17 cellular contexts compared by ENCODE assay signal in the genomic region with DNA sequence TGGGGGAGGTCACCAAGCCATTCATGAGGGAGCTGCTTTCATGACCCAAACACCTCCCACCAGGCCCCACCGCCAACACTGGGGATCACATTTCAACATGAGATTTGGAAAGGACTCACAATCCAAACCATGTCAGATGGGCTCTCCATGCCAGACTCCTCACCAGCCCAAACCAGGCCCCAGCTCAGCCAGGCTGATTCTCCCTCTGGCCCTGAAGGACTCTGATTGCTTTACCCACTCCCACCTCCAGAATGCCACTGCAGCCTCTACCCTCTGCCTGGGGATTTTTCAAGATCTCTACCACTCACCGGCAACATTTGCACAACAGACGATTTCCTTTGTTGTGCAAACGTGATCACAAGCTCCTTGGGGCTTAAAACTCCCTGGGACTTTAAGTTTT.
DNase-seq lines count a peak whose midpoint lies in the region; ATAC-seq and TF ChIP-seq lines count a peak whose summit lies in the region.
"Had no signal": no experiment of that assay in that cellular context is flagged by ENCODE, and none has a peak within 500 bp of the region (broad histone marks: within the 10 kb centered on the region; RNA-seq: fewer than 3 reads in every experiment).

No MANE protein-coding gene starts in this region.

- intact Hi-C loops in CD14-positive monocyte (cut with micrococcal nuclease) = loop anchor here in 1 of 2 donors (5.0 kb wide), 1 partner anchor 32 kb away; no protein-coding TSS in a partner anchor

- H3K9me3 ChIP-seq in H9 (ENCODE audit: control insufficient read depth, low read depth, low read length) (no peaks in the 10 kb centered on the region), ectodermal cell (ENCODE audit: control insufficient read depth, low read length) (no peaks in the 10 kb centered on the region), Karpas-422 (ENCODE audit: low read length) (no peaks in the 10 kb centered on the region)
- H3K9me3 ChIP-seq: SJCRH30 had no signal

- H4K5ac ChIP-seq in H9 (ENCODE audit: insufficient read length, low read depth, low read length) = no peak overlapping the region

- no peak overlapping the region for H2BK15ac ChIP-seq in H9 (ENCODE audit: low read depth, low read length)

- no peak for DNase-seq in CD14-positive monocyte (ENCODE audit: low spot score)
- DNase-seq in H9 = peak; percentile 76
- peak; percentile 36 for DNase-seq in left kidney (ENCODE audit: low read depth, low spot score)
- no peak for DNase-seq in GM10248 (ENCODE audit: extremely low spot score)
- DNase-seq in Karpas-422 = no peak
- no peak for DNase-seq in endothelial cell (ENCODE audit: low spot score)
- DNase-seq: DMS 273 treated with DMSO at 0.1 percent for 48 hours, NCI-H1105 treated with DMSO at 0.1 percent for 48 hours, NCI-H187 treated with DMSO at 0.1 percent for 48 hours, NCI-H2171 treated with DMSO at 0.1 percent for 48 hours, NCI-H510A, NCI-H82, SJCRH30 had no signal

- no peak overlapping the region for H2BK20ac ChIP-seq in H9 (ENCODE audit: low read depth, low read length, poor library complexity, severe bottlenecking)

- H3K9ac ChIP-seq in H9 (ENCODE audit: extremely low read depth, insufficient read length, low read length) (no peak overlapping the region), Karpas-422 (ENCODE audit: low read length) (no peak overlapping the region)

- H3K27ac Mint-ChIP-seq in CD14-positive monocyte (peak overlapping the region; percentile 39 to 85 (median 75)), H9 (no peak overlapping the region), endothelial cell (ENCODE audit: unreplicated experiment) (no peak overlapping the region)
- H3K27ac Mint-ChIP-seq: B cell had no signal

- no peak overlapping the region for H3K4me3 ChIP-seq in ectodermal cell (ENCODE audit: insufficient read depth, low read depth, low read length)
- no peak overlapping the region for H3K4me3 ChIP-seq in Karpas-422 (ENCODE audit: low read length)
- H3K4me3 ChIP-seq: K562, SJCRH30 had no signal

- H2BK12ac ChIP-seq in H9 (ENCODE audit: insufficient read length, low read depth, low read length) = no peak overlapping the region

- H3K4me3 Mint-ChIP-seq in CD14-positive monocyte (peak overlapping the region in 1 of 2 donors; percentile 73), H9 (no peak overlapping the region; a peak in 1 of 5 replicates), endothelial cell (ENCODE audit: unreplicated experiment) (no peak overlapping the region)
- H3K4me3 Mint-ChIP-seq: B cell had no signal

- H3K18ac ChIP-seq in H9 (ENCODE audit: insufficient read length, low read depth, low read length) = no peak overlapping the region

- H3K4me1 ChIP-seq in H9 (ENCODE audit: insufficient read depth, low read length) = no peaks in the 10 kb centered on the region; the same call in 1 of the 2 replicates
- peaks cover 8% of the 10 kb centered on the region for H3K4me1 ChIP-seq in ectodermal cell (ENCODE audit: control insufficient read depth, insufficient read depth, low read length)
- no peaks in the 10 kb centered on the region for H3K4me1 ChIP-seq in Karpas-422 (ENCODE audit: low read length)

- no peak overlapping the region for H3K14ac ChIP-seq in H9 (ENCODE audit: insufficient read depth, low read length)

- H3K79me2 ChIP-seq in H9 (ENCODE audit: insufficient read depth, low read length) (no peaks in the 10 kb centered on the region), Karpas-422 (ENCODE audit: low read length) (no peaks in the 10 kb centered on the region)

- no peak overlapping the region for H3K4ac ChIP-seq in H9 (ENCODE audit: low read depth, low read length)

- H2AK5ac ChIP-seq in H9 (ENCODE audit: insufficient read length, low read length) = no peak overlapping the region

- H3K4me2 ChIP-seq in H9 (ENCODE audit: insufficient read depth, insufficient read length, low read length) = no peak overlapping the region
- no peak overlapping the region for H3K4me2 ChIP-seq in Karpas-422 (ENCODE audit: low read depth, low read length, poor library complexity, severe bottlenecking)

- no peak for TF ChIP-seq CTCF in CD14-positive monocyte (IDR thresholded peaks at IDR 0.05)
- no peak for TF ChIP-seq CTCF in H9 (conservative IDR thresholded peaks at IDR 0.05)
- no peak for TF ChIP-seq CTCF in GM10248 (IDR thresholded peaks at IDR 0.05; ENCODE audit: control extremely low read depth, extremely low read depth, low read depth, missing control alignments)
- TF ChIP-seq CTCF in endothelial cell (IDR thresholded peaks at IDR 0.05; ENCODE audit: unreplicated experiment) = no peak

- no peak overlapping the region for H2AFZ ChIP-seq in H9 (ENCODE audit: low read length)
- H2AFZ ChIP-seq in Karpas-422 (ENCODE audit: low read length) = no peak overlapping the region

- no peaks in the 10 kb centered on the region for H3K9me2 ChIP-seq in Karpas-422 (replicated peaks; ENCODE audit: insufficient read depth, low read length)

- no peak overlapping the region for H4K8ac ChIP-seq in H9 (replicated peaks; ENCODE audit: insufficient read length, low read depth, low read length)

- H4K91ac ChIP-seq in H9 (ENCODE audit: insufficient read length, low read depth, low read length) = no peak overlapping the region

- H3K4me1 Mint-ChIP-seq in CD14-positive monocyte (peaks cover 72% of the 10 kb centered on the region), H9 (peaks cover 15 to 31% of the 10 kb centered on the region in 2 experiments), endothelial cell (ENCODE audit: unreplicated experiment) (peaks cover 7% of the 10 kb centered on the region)
- H3K4me1 Mint-ChIP-seq: B cell had no signal

- H3K9me3 Mint-ChIP-seq in CD14-positive monocyte (peaks cover 0 to 3% (median 0%) of the 10 kb centered on the region in 7 donors), H9 (peaks cover 0 to 3% of the 10 kb centered on the region in 2 experiments; a peak in 2 of 5 replicates), endothelial cell (ENCODE audit: unreplicated experiment) (no peaks in the 10 kb centered on the region)

- H2BK5ac ChIP-seq in H9 (ENCODE audit: insufficient read length, low read length) = no peak overlapping the region

- H3K27me3 Mint-ChIP-seq in CD14-positive monocyte (ENCODE audit: low read depth in 3 of 3) = peaks cover 0 to 1% (median 0%) of the 10 kb centered on the region in 3 donors
- peaks cover 99% of the 10 kb centered on the region for H3K27me3 Mint-ChIP-seq in H9 (ENCODE audit: low read depth)
- peaks cover 3% of the 10 kb centered on the region for H3K27me3 Mint-ChIP-seq in endothelial cell (ENCODE audit: unreplicated experiment)
- H3K27me3 Mint-ChIP-seq: B cell had no signal

- no peak overlapping the region for H3T11ph ChIP-seq in H9 (ENCODE audit: low read length)

- WGBS in H9 (ENCODE audit: extremely low coverage, insufficient read length, low lambda C conversion rate) = no CpG with 5 or more reads among the region's 4 CpGs
- 4 to 9% methylated on average over 4 of the region's 4 CpGs for WGBS in ectodermal cell, 2 experiments

- H3K27me3 ChIP-seq in H9 (ENCODE audit: insufficient read depth, low read length) (peaks cover 17% of the 10 kb centered on the region), ectodermal cell (ENCODE audit: control insufficient read depth, insufficient read depth, low read length, poor library complexity, severe bottlenecking) (no peaks in the 10 kb centered on the region), Karpas-422 (ENCODE audit: low read length) (0 out of 2 replicates have a peak, but pooled peaks cover 3% of the 10 kb centered on the region)
- H3K27me3 ChIP-seq: SJCRH30 had no signal

- H3K36me3 Mint-ChIP-seq in CD14-positive monocyte = peaks cover 0 to 6% of the 10 kb centered on the region in 2 donors
- no peaks in the 10 kb centered on the region; a peak in 1 of 7 replicates for H3K36me3 Mint-ChIP-seq in H9 (ENCODE audit: insufficient read depth in 1 of 3, low read depth in 3 of 3)
- no peaks in the 10 kb centered on the region for H3K36me3 Mint-ChIP-seq in endothelial cell (ENCODE audit: low read depth, unreplicated experiment)

- POLR2A ChIA-PET in GM10248 (lab: Yijun Ruan, JAX) = no interaction called here

- H3K23me2 ChIP-seq in H9 (ENCODE audit: insufficient read length, low read depth, low read length, poor library complexity, severe bottlenecking) = no peaks in the 10 kb centered on the region

- no peak overlapping the region for H3K56ac ChIP-seq in H9 (ENCODE audit: insufficient read length, low read depth, low read length)

- CTCF ChIA-PET in GM10248 (lab: Yijun Ruan, JAX) = interaction anchor here (1.0 to 1.6 kb wide), 2 partner anchors 32 to 35 kb away, joined by 3 read pairs; no protein-coding TSS in a partner anchor

- H3K27ac ChIP-seq in H9 (ENCODE audit: insufficient read length, low read depth, low read length) (no peak overlapping the region), ectodermal cell (ENCODE audit: insufficient read depth, low read depth, low read length, poor library complexity, severe bottlenecking) (peak overlapping the region; percentile 11), Karpas-422 (ENCODE audit: low read length) (no peak overlapping the region)
- H3K27ac ChIP-seq: SJCRH30 had no signal

- H2BK120ac ChIP-seq in H9 (ENCODE audit: low read depth, low read length, poor library complexity, severe bottlenecking) = no peak overlapping the region

- H4K20me1 ChIP-seq in H9 (ENCODE audit: control insufficient read depth, insufficient read depth, insufficient read length) (no peaks in the 10 kb centered on the region), Karpas-422 (ENCODE audit: insufficient read depth, low read depth, low read length) (no peaks in the 10 kb centered on the region)

- H3K36me3 ChIP-seq in ectodermal cell (ENCODE audit: control insufficient read depth, insufficient read depth, low read length) = no peaks in the 10 kb centered on the region
- no peaks in the 10 kb centered on the region for H3K36me3 ChIP-seq in Karpas-422 (ENCODE audit: insufficient read depth, low read length)
- H3K36me3 ChIP-seq: SJCRH30 had no signal

- H3K79me1 ChIP-seq in H9 (ENCODE audit: insufficient read depth, low read depth, low read length, poor library complexity, severe bottlenecking) = no peaks in the 10 kb centered on the region

- H3K23ac ChIP-seq in H9 (ENCODE audit: insufficient read length, low read depth, low read length) = no peak overlapping the region

- no peak for ATAC-seq in GM19463 (IDR thresholded peaks at IDR 0.05; ENCODE audit: unreplicated experiment)
- ATAC-seq: K562 had no signal

Comparison
In these comparisons a context has a peak if more than half of its experiments do, and no peak if none do; other contexts are left out.
1. DNase-seq: peak in H9 (single experiment) and left kidney (single experiment); none in CD14-positive monocyte (single experiment), GM10248 (single experiment), Karpas-422 (single experiment) and endothelial cell (single experiment).
2. H3K27ac Mint-ChIP-seq: peak in CD14-positive monocyte (7 of 7); none in H9 (0 of 3) and endothelial cell (single experiment).